8 cellular contexts compared by ENCODE assay signal in genomic region chr9:109014267-109015025, GRCh38. TPM values are rescaled to one million over a fixed set of nuclear protein-coding genes. Genes with fewer than 3 reads are reported as not detected.
DNase-seq lines count a peak whose midpoint lies in the region; ATAC-seq lines count a peak whose summit lies in the region.

No MANE protein-coding gene starts in this region.

- peak overlapping the region; percentile 44; the same call in 1 of the 2 replicates for H3K27ac ChIP-seq in HUES64 (ENCODE audit: low read depth, low read length)
- no peak overlapping the region for H3K27ac ChIP-seq in iPS-20b (ENCODE audit: low read length)

- H3K4me3 ChIP-seq in HUES64 (ENCODE audit: low read length) (peak overlapping the region; percentile 53; the same call in 1 of the 2 replicates), iPS-20b (ENCODE audit: low read length) (peak overlapping the region; percentile 72)

- peak; percentile 90 for DNase-seq in amniotic epithelial cell (ENCODE audit: low read depth)
- no peak for DNase-seq in stimulated activated effector memory CD8-positive, alpha-beta T cell treated with anti-CD3 and anti-CD28 coated beads, Interleukin-12 subunit alpha, Interleukin-12 subunit beta, amount 100 ng/mL, for 72 hours (ENCODE audit: low spot score in 2 of 2)
- no peak for DNase-seq in D341Med (ENCODE audit: low spot score)

- H3K9me3 ChIP-seq in HUES64 (ENCODE audit: insufficient read depth, low read depth, low read length), result no peaks in the 10 kb centered on the region
- H3K9me3 ChIP-seq in iPS-20b (ENCODE audit: insufficient read depth, low read depth, low read length), result no peaks in the 10 kb centered on the region

- H3K9ac ChIP-seq in HUES64 (ENCODE audit: low read depth, low read length) (no peak overlapping the region), iPS-20b (ENCODE audit: low read depth, low read length) (no peak overlapping the region)

- H3K4me1 ChIP-seq in HUES64 (ENCODE audit: insufficient read depth, low read length), result peaks cover 18% of the 10 kb centered on the region
- peaks cover 12% of the 10 kb centered on the region for H3K4me1 ChIP-seq in iPS-20b (ENCODE audit: insufficient read depth, low read length)

- peaks cover 11% of the 10 kb centered on the region for H3K27me3 ChIP-seq in HUES64 (ENCODE audit: insufficient read depth, low read length)
- peaks cover 13% of the 10 kb centered on the region for H3K27me3 ChIP-seq in iPS-20b (ENCODE audit: insufficient read depth, low read length)

- 75% methylated on average over 11 of the region's 11 CpGs for WGBS in HUES64

- peak overlapping the region; percentile 94 for H3K4me3 Mint-ChIP-seq in stimulated activated effector memory CD8-positive, alpha-beta T cell treated with anti-CD3 and anti-CD28 coated beads, Interleukin-12 subunit alpha, Interleukin-12 subunit beta, amount 100 ng/mL, for 72 hours

- H3K4me1 Mint-ChIP-seq in stimulated activated effector memory CD8-positive, alpha-beta T cell treated with anti-CD3 and anti-CD28 coated beads, Interleukin-12 subunit alpha, Interleukin-12 subunit beta, amount 100 ng/mL, for 72 hours, result peaks cover 32% of the 10 kb centered on the region

- H3K36me3 ChIP-seq in HUES64 (ENCODE audit: insufficient read depth, low read length) (peaks cover 15% of the 10 kb centered on the region), iPS-20b (ENCODE audit: insufficient read depth, low read depth, low read length) (peaks cover 11% of the 10 kb centered on the region; the same call in 1 of the 2 replicates)

- no peak for ATAC-seq in stimulated activated effector memory CD8-positive, alpha-beta T cell treated with anti-CD3 and anti-CD28 coated beads, Interleukin-12 subunit alpha, Interleukin-12 subunit beta, amount 100 ng/mL, for 72 hours
- ATAC-seq in HG02678 (IDR thresholded peaks at IDR 0.05; ENCODE audit: unreplicated experiment) (no peak), HG03457 (IDR thresholded peaks at IDR 0.05; ENCODE audit: unreplicated experiment) (no peak), HG02798 (IDR thresholded peaks at IDR 0.05; ENCODE audit: poor library complexity, unreplicated experiment) (no peak)

- H3K9me3 Mint-ChIP-seq in stimulated activated effector memory CD8-positive, alpha-beta T cell treated with anti-CD3 and anti-CD28 coated beads, Interleukin-12 subunit alpha, Interleukin-12 subunit beta, amount 100 ng/mL, for 72 hours, result no peaks in the 10 kb centered on the region

- H3K27ac Mint-ChIP-seq in stimulated activated effector memory CD8-positive, alpha-beta T cell treated with anti-CD3 and anti-CD28 coated beads, Interleukin-12 subunit alpha, Interleukin-12 subunit beta, amount 100 ng/mL, for 72 hours, result peak overlapping the region; percentile 61

- peaks cover 28% of the 10 kb centered on the region for H3K36me3 Mint-ChIP-seq in stimulated activated effector memory CD8-positive, alpha-beta T cell treated with anti-CD3 and anti-CD28 coated beads, Interleukin-12 subunit alpha, Interleukin-12 subunit beta, amount 100 ng/mL, for 72 hours

RNA-seq across cellular contexts. Expression of gene CTNNAL1, which starts 1.1 kb away (rescaled TPM):
- polyA plus RNA-seq in HUES64 (2013, experiment 1 of 2), result 65.1 TPM
- 65.0 TPM for polyA plus RNA-seq in HUES64 (2013, experiment 2 of 2)
